Comparison of ENCODE assay signal across 17 cellular contexts in genomic region chr4:24611575-24611974, GRCh38.
"Had no signal": no experiment of that assay in that cellular context is flagged by ENCODE, and none has a peak within 500 bp of the region (broad histone marks: within the 10 kb centered on the region; RNA-seq: fewer than 3 reads in every experiment).

No MANE protein-coding gene starts in this region.

- H3K4me3 ChIP-seq: colonic mucosa, esophagus squamous epithelium, gastroesophageal sphincter, pancreas, right lobe of liver had no signal

- H3K9me3 ChIP-seq: colonic mucosa, esophagus squamous epithelium, gastroesophageal sphincter, pancreas, right lobe of liver had no signal

- DNase-seq: caudate nucleus; colonic mucosa; dermis blood vessel endothelial cell; esophagus squamous epithelium; foreskin fibroblast; glutamatergic neuron; immature natural killer cell; left cardiac atrium; mammary epithelial cell; natural killer cell; pancreas; right lobe of liver; stimulated activated CD4-positive, alpha-beta T cell treated with anti-CD3 and anti-CD28 coated beads, Interleukin-4, amount 100 ng/mL, for 1 hour; stimulated activated CD8-positive, alpha-beta memory T cell treated with anti-CD3 and anti-CD28 coated beads, Interleukin-4, amount 100 ng/mL, for 48 hours; substantia nigra had no signal

- H3K27ac ChIP-seq: colonic mucosa, esophagus squamous epithelium, gastroesophageal sphincter, pancreas, right lobe of liver had no signal

- H3K4me1 ChIP-seq: colonic mucosa, esophagus squamous epithelium, gastroesophageal sphincter, pancreas, right lobe of liver had no signal

- H3K36me3 ChIP-seq: colonic mucosa, esophagus squamous epithelium, gastroesophageal sphincter, pancreas, right lobe of liver had no signal

- H3K27me3 ChIP-seq: colonic mucosa, esophagus squamous epithelium, gastroesophageal sphincter, pancreas, right lobe of liver had no signal

- ATAC-seq: gastroesophageal sphincter; natural killer cell; right lobe of liver; stimulated activated effector memory CD8-positive, alpha-beta T cell treated with anti-CD3 and anti-CD28 coated beads, Interleukin-12 subunit alpha, Interleukin-12 subunit beta, amount 100 ng/mL, for 72 hours had no signal
